9 cellular contexts compared by ENCODE assay signal in genomic region chr12:109115758-109116610, GRCh38. TPM values are rescaled to one million over a fixed set of nuclear protein-coding genes. Genes with fewer than 3 reads are reported as not detected.
DNase-seq lines count a peak whose midpoint lies in the region; ATAC-seq and TF ChIP-seq lines count a peak whose summit lies in the region.
"Had no signal": no experiment of that assay in that cellular context is flagged by ENCODE, and none has a peak within 500 bp of the region (broad histone marks: within the 10 kb centered on the region; RNA-seq: fewer than 3 reads in every experiment).

Gene ACACB, plus strand, starts transcription at chr12:109116587. Its CDS starts 22,819 bp downstream, at chr12:109139406.

- no peak for TF ChIP-seq POLR2A in vagina (IDR thresholded peaks at IDR 0.05)

- peaks cover 36% of the 10 kb centered on the region for H3K4me1 Mint-ChIP-seq in activated naive CD4-positive, alpha-beta T cell treated with anti-CD3 and anti-CD28 coated beads, Interleukin-2, amount 50 U/mL, for 24 hours

- H3K9me3 ChIP-seq in vagina = no peaks in the 10 kb centered on the region
- no peaks in the 10 kb centered on the region for H3K9me3 ChIP-seq in MG63

- no peak for DNase-seq in activated naive CD4-positive, alpha-beta T cell (lab: John Stamatoyannopoulos, UW)
- no peak for DNase-seq in myocyte (ENCODE audit: low read depth)
- DNase-seq in vagina (ENCODE audit: extremely low spot score in 2 of 2) = no peak
- no peak for DNase-seq in T-helper 9 cell
- no peak for DNase-seq in hepatic stellate cell (ENCODE audit: low spot score)
- no peak for DNase-seq in MG63

- peak within 1 kb of the TSS; percentile 65 for H3K27ac ChIP-seq in vagina
- H3K27ac ChIP-seq: C4-2B had no signal

- no peaks in the 10 kb centered on the region for H3K9me3 Mint-ChIP-seq in activated naive CD4-positive, alpha-beta T cell treated with anti-CD3 and anti-CD28 coated beads, Interleukin-2, amount 50 U/mL, for 24 hours

- no peak within 1 kb of the TSS for H3K27ac Mint-ChIP-seq in activated naive CD4-positive, alpha-beta T cell treated with anti-CD3 and anti-CD28 coated beads, Interleukin-2, amount 50 U/mL, for 24 hours

- no peak within 1 kb of the TSS for H3K4me3 ChIP-seq in vagina
- H3K4me3 ChIP-seq in MG63 = no peak within 1 kb of the TSS

- H3K27me3 ChIP-seq in vagina (no peaks in the 10 kb centered on the region), MG63 (no peaks in the 10 kb centered on the region)

- H3K4me1 ChIP-seq in vagina = peaks cover 54% of the 10 kb centered on the region

- TF ChIP-seq CTCF in vagina (IDR thresholded peaks at IDR 0.05) = no peak

- H3K36me3 Mint-ChIP-seq in activated naive CD4-positive, alpha-beta T cell treated with anti-CD3 and anti-CD28 coated beads, Interleukin-2, amount 50 U/mL, for 24 hours = no peaks in the 10 kb centered on the region

- H3K27me3 Mint-ChIP-seq in activated naive CD4-positive, alpha-beta T cell treated with anti-CD3 and anti-CD28 coated beads, Interleukin-2, amount 50 U/mL, for 24 hours = no peaks in the 10 kb centered on the region

- peak within 1 kb of the TSS; percentile 11 for H3K4me3 Mint-ChIP-seq in activated naive CD4-positive, alpha-beta T cell treated with anti-CD3 and anti-CD28 coated beads, Interleukin-2, amount 50 U/mL, for 24 hours

- peak; percentile 15 for ATAC-seq in esophagus mucosa

- H3K36me3 ChIP-seq in vagina (no peaks in the 10 kb centered on the region), MG63 (no peaks in the 10 kb centered on the region; the same call in 1 of the 2 replicates)

- intact Hi-C loops in vagina (cut with DNase I) = no loop called here

RNA-seq across cellular contexts. Expression of gene ACACB, which starts in this region (rescaled TPM):
- total RNA-seq in esophagus mucosa (7.0 TPM), myocyte (8.7 and 10.5 TPM in 2 replicates), vagina (130 TPM)
- 5.5 TPM for polyA plus RNA-seq in myocyte (2012)
- 0.20 and 2.9 TPM in 2 replicates for total RNA-seq in MG63 (2014; rRNA removed; shearing (Covaris generic); ENCODE audit: low replicate concordance)

Comparison
In these comparisons a context has a peak if more than half of its experiments do, and no peak if none do; other contexts are left out.
1. RNA of gene ACACB (total RNA-seq): 130 TPM in vagina (single experiment); 8.7 to 10.5 TPM in myocyte, 7.0 TPM in esophagus mucosa (single experiment) and 0.20 to 2.9 TPM in MG63; every median in the first group is over 10 times any median in the second.